8 cellular contexts compared by ENCODE assay signal in genomic region chr3:39147374-39147709, GRCh38. TPM values are rescaled to one million over a fixed set of nuclear protein-coding genes. Genes with fewer than 3 reads are reported as not detected.
DNase-seq lines count a peak whose midpoint lies in the region; ATAC-seq and TF ChIP-seq lines count a peak whose summit lies in the region.

No MANE protein-coding gene starts in this region.

- H3K27ac ChIP-seq in WERI-Rb-1 (peak overlapping the region; percentile 87), layer of hippocampus (ENCODE audit: low read depth, low read length) (peak overlapping the region; percentile 75)

- H3K4me3 ChIP-seq in WERI-Rb-1 (ENCODE audit: low read depth, low read length): no peak overlapping the region

- H3K9me3 ChIP-seq in WERI-Rb-1 (ENCODE audit: severe bottlenecking): no peaks in the 10 kb centered on the region

- peaks cover 80% of the 10 kb centered on the region for H3K4me1 Mint-ChIP-seq in activated naive CD4-positive, alpha-beta T cell treated with anti-CD3 and anti-CD28 coated beads, Interleukin-2, amount 50 U/mL, for 24 hours
- peaks cover 66% of the 10 kb centered on the region for H3K4me1 Mint-ChIP-seq in type B pancreatic cell (ENCODE audit: unreplicated experiment)

- no peaks in the 10 kb centered on the region for H3K9me3 Mint-ChIP-seq in activated naive CD4-positive, alpha-beta T cell treated with anti-CD3 and anti-CD28 coated beads, Interleukin-2, amount 50 U/mL, for 24 hours
- no peaks in the 10 kb centered on the region for H3K9me3 Mint-ChIP-seq in type B pancreatic cell

- no peak for DNase-seq in activated naive CD4-positive, alpha-beta T cell treated with anti-CD3 and anti-CD28 coated beads, Interleukin-2, amount 50 U/mL, for 16 hours
- DNase-seq in WERI-Rb-1 (no peak), type B pancreatic cell (ENCODE audit: extremely low spot score, unreplicated experiment) (no peak), HK-2 (ENCODE audit: unreplicated experiment) (no peak), NOMO-1 treated with dmso at 0.1 percent for 144 hours (lab: John Stamatoyannopoulos, UW; ENCODE audit: unreplicated experiment) (no peak)

- no peak for TF ChIP-seq CTCF in WERI-Rb-1 (IDR thresholded peaks at IDR 0.05; ENCODE audit: low read depth, low read length)
- TF ChIP-seq CTCF in type B pancreatic cell (conservative IDR thresholded peaks at IDR 0.05): no peak

- H3K27me3 ChIP-seq in WERI-Rb-1 (ENCODE audit: insufficient read depth, low read depth, severe bottlenecking): no peaks in the 10 kb centered on the region
- H3K27me3 ChIP-seq in layer of hippocampus (ENCODE audit: control insufficient read depth, insufficient read depth, low read length): no peaks in the 10 kb centered on the region

- peak overlapping the region; percentile 97 for H3K4me3 Mint-ChIP-seq in activated naive CD4-positive, alpha-beta T cell treated with anti-CD3 and anti-CD28 coated beads, Interleukin-2, amount 50 U/mL, for 24 hours
- peak overlapping the region; percentile 75 for H3K4me3 Mint-ChIP-seq in type B pancreatic cell

- no peak for ATAC-seq in HG02678 (IDR thresholded peaks at IDR 0.05; ENCODE audit: unreplicated experiment)

- peaks cover 45% of the 10 kb centered on the region for H3K36me3 ChIP-seq in WERI-Rb-1

- H3K27me3 Mint-ChIP-seq in activated naive CD4-positive, alpha-beta T cell treated with anti-CD3 and anti-CD28 coated beads, Interleukin-2, amount 50 U/mL, for 24 hours: no peaks in the 10 kb centered on the region
- peaks cover 5% of the 10 kb centered on the region for H3K27me3 Mint-ChIP-seq in type B pancreatic cell

- H3K36me3 Mint-ChIP-seq in activated naive CD4-positive, alpha-beta T cell treated with anti-CD3 and anti-CD28 coated beads, Interleukin-2, amount 50 U/mL, for 24 hours: peaks cover 38% of the 10 kb centered on the region
- H3K36me3 Mint-ChIP-seq in type B pancreatic cell: peaks cover 24% of the 10 kb centered on the region

- H3K27ac Mint-ChIP-seq in activated naive CD4-positive, alpha-beta T cell treated with anti-CD3 and anti-CD28 coated beads, Interleukin-2, amount 50 U/mL, for 24 hours: peak overlapping the region; percentile 98
- H3K27ac Mint-ChIP-seq in type B pancreatic cell: peak overlapping the region; percentile 99

RNA-seq across cellular contexts. Expression of gene CSRNP1, which starts 6.0 kb away (rescaled TPM):
- 7.5 and 24.5 TPM in 2 replicates for total RNA-seq in type B pancreatic cell (ENCODE audit: low replicate concordance)

RNA-seq across cellular contexts. Expression of gene TTC21A, which starts 39.9 kb away (rescaled TPM):
- total RNA-seq in type B pancreatic cell (ENCODE audit: low replicate concordance): 9.8 and 10.3 TPM in 2 replicates

RNA-seq across cellular contexts. Expression of gene GORASP1, which starts 39.9 kb away (rescaled TPM):
- 76.5 and 98.4 TPM in 2 replicates for total RNA-seq in type B pancreatic cell (ENCODE audit: low replicate concordance)

RNA-seq across cellular contexts. Expression of gene XIRP1, which starts 45.1 kb away (rescaled TPM):
- total RNA-seq in type B pancreatic cell (ENCODE audit: low replicate concordance): 0.12 TPM in 1 of 2 replicates, not detected in the other
